Comparison of ENCODE assay signal across 24 cellular contexts in genomic region chr3:169345662-169346331, GRCh38.
DNase-seq lines count a peak whose midpoint lies in the region; ATAC-seq, FAIRE-seq and TF ChIP-seq lines count a peak whose summit lies in the region.
"Had no signal": no experiment of that assay in that cellular context is flagged by ENCODE, and none has a peak within 500 bp of the region (broad histone marks: within the 10 kb centered on the region; RNA-seq: fewer than 3 reads in every experiment).

No MANE protein-coding gene starts in this region.

- peaks cover 15% of the 10 kb centered on the region for H3K4me1 ChIP-seq in hepatocyte (ENCODE audit: insufficient read depth)
- H3K4me1 ChIP-seq: vagina had no signal

- no peaks in the 10 kb centered on the region for H4K20me1 ChIP-seq in hepatocyte (ENCODE audit: insufficient read depth, poor library complexity, severe bottlenecking)

- POLR2A ChIA-PET in WTC11 (lab: Charles Lee) = no interaction called here

- TF ChIP-seq CTCF in WTC11 (IDR thresholded peaks at IDR 0.05) (no peak), hepatocyte (IDR thresholded peaks at IDR 0.05; ENCODE audit: poor library complexity) (peak; percentile 31)

- H3K27me3 ChIP-seq in hepatocyte = no peaks in the 10 kb centered on the region
- H3K27me3 ChIP-seq: vagina had no signal

- peak; percentile 20 for FAIRE-seq in H54 (lab: Jason Lieb, UNC)

- TF ChIP-seq POLR2A in H54 (IDR thresholded peaks at IDR 0.05; ENCODE audit: low read depth, low read length) = no peak

- H3K27me3 Mint-ChIP-seq in WTC11 (ENCODE audit: low read depth) (no peaks in the 10 kb centered on the region), T-helper 17 cell (peaks cover 8% of the 10 kb centered on the region)

- H3K9me3 ChIP-seq in hepatocyte (ENCODE audit: low read depth) (no peaks in the 10 kb centered on the region), T-helper 17 cell (ENCODE audit: control insufficient read depth, low read length, poor library complexity, severe bottlenecking) (no peaks in the 10 kb centered on the region)
- H3K9me3 ChIP-seq: HAP-1, SK-N-SH, vagina had no signal

- H3K9me3 Mint-ChIP-seq in WTC11 = no peaks in the 10 kb centered on the region
- H3K9me3 Mint-ChIP-seq: activated naive CD8-positive, alpha-beta T cell treated with anti-CD3 and anti-CD28 coated beads, Interleukin-2, amount 10 ng/mL, durations not matched to agents 7 days and 5 days; activated T-helper 2 cell treated with anti-CD3 and anti-CD28 coated beads, Interferon-gamma antibody, Interleukin-2, Interleukin-4, amounts not matched to agents 10 μg/mL and 5 μg/mL and 100 μg/mL, durations not matched to agents 14 hours and 24 hours and 36 hours; CD14-positive monocyte; nephron progenitor cell had no signal

- H3K9me2 ChIP-seq in hepatocyte (replicated peaks; ENCODE audit: insufficient read depth) = no peaks in the 10 kb centered on the region
- H3K9me2 ChIP-seq: SK-N-SH had no signal

- H3K36me3 ChIP-seq in hepatocyte (replicated peaks; ENCODE audit: insufficient read depth, low read depth) = no peaks in the 10 kb centered on the region
- H3K36me3 ChIP-seq: HAP-1, vagina, WERI-Rb-1 had no signal

- H3K4me3 ChIP-seq in hepatocyte = no peak overlapping the region
- H3K4me3 ChIP-seq: HAP-1, vagina had no signal

- H3K4me3 Mint-ChIP-seq in WTC11 (no peak overlapping the region), T-helper 17 cell (no peak overlapping the region)
- H3K4me3 Mint-ChIP-seq: activated naive CD8-positive, alpha-beta T cell treated with anti-CD3 and anti-CD28 coated beads, Interleukin-2, amount 10 ng/mL, durations not matched to agents 7 days and 5 days; CD14-positive monocyte; nephron progenitor cell had no signal

- H3K27ac Mint-ChIP-seq in WTC11 = peak overlapping the region; percentile 15; the same call in 1 of the 2 replicates
- H3K27ac Mint-ChIP-seq in T-helper 17 cell = no peak overlapping the region
- H3K27ac Mint-ChIP-seq: activated naive CD8-positive, alpha-beta T cell treated with anti-CD3 and anti-CD28 coated beads, Interleukin-2, amount 10 ng/mL, durations not matched to agents 7 days and 5 days; activated T-helper 2 cell treated with anti-CD3 and anti-CD28 coated beads, Interferon-gamma antibody, Interleukin-2, Interleukin-4, amounts not matched to agents 10 μg/mL and 5 μg/mL and 100 μg/mL, durations not matched to agents 14 hours and 24 hours and 36 hours; CD14-positive monocyte; nephron progenitor cell had no signal

- H3K36me3 Mint-ChIP-seq in WTC11 (no peaks in the 10 kb centered on the region), T-helper 17 cell (ENCODE audit: low read depth) (no peaks in the 10 kb centered on the region)
- H3K36me3 Mint-ChIP-seq: activated naive CD8-positive, alpha-beta T cell treated with anti-CD3 and anti-CD28 coated beads, Interleukin-2, amount 10 ng/mL, durations not matched to agents 7 days and 5 days; CD14-positive monocyte had no signal

- H2AFZ ChIP-seq in hepatocyte = no peak overlapping the region

- H3K4me1 Mint-ChIP-seq in WTC11 (peaks cover 49% of the 10 kb centered on the region), T-helper 17 cell (no peaks in the 10 kb centered on the region)
- H3K4me1 Mint-ChIP-seq: activated naive CD8-positive, alpha-beta T cell treated with anti-CD3 and anti-CD28 coated beads, Interleukin-2, amount 10 ng/mL, durations not matched to agents 7 days and 5 days had no signal

- H3K4me2 ChIP-seq in hepatocyte = peak overlapping the region; percentile 36
- H3K4me2 ChIP-seq: SK-N-SH had no signal

- WGBS in hepatocyte (ENCODE audit: low lambda C conversion rate, missing lambda C conversion rate) = 46% methylated on average over 5 of the region's 5 CpGs

- DNase-seq in H54 (ENCODE audit: insufficient read length, low spot score) (no peak), WTC11 (ENCODE audit: low spot score) (no peak), hepatocyte (ENCODE audit: low spot score) (peak; percentile 9), pons (ENCODE audit: low spot score) (peak; percentile 25), HuH-7 (ENCODE audit: low spot score) (no peak), T-helper 17 cell (no peak)
- DNase-seq: activated CD4-positive, alpha-beta T cell treated with anti-CD3 and anti-CD28 coated beads, Interleukin-2, amount 50 U/mL, for 48 hours; activated CD8-positive, alpha-beta memory T cell treated with anti-CD3 and anti-CD28 coated beads, Interleukin-2, amount 50 U/mL, for 48 hours; activated naive CD8-positive, alpha-beta T cell treated with anti-CD3 and anti-CD28 coated beads, Interleukin-2, amount 10 ng/mL, durations not matched to agents 7 days and 5 days; effector CD4-positive, alpha-beta T cell; NCI-H1105; NCI-H2081; NCI-H524 treated with DMSO at 0.1 percent for 48 hours; nephron progenitor cell; posterior cingulate gyrus; SK-N-SH; WERI-Rb-1 had no signal

- no peak; the same call in 1 of the 2 replicates for ATAC-seq in WTC11
- ATAC-seq in GM18873 (IDR thresholded peaks at IDR 0.05; ENCODE audit: low FRiP score, unreplicated experiment) = no peak
- no peak for ATAC-seq in HG02840 (IDR thresholded peaks at IDR 0.05; ENCODE audit: low FRiP score, unreplicated experiment)
- ATAC-seq in T-helper 17 cell = no peak
- ATAC-seq: left lobe of liver had no signal

- H3K27ac ChIP-seq in hepatocyte = no peak overlapping the region
- H3K27ac ChIP-seq: vagina, WERI-Rb-1 had no signal

- CTCF ChIA-PET in WTC11 (lab: Charles Lee) = interaction anchor here (0.6 to 1.5 kb wide), 3 partner anchors 89 to 323 kb away, joined by 3 to 6 read pairs (median 4); no protein-coding TSS in a partner anchor

- no peaks in the 10 kb centered on the region for H3K79me2 ChIP-seq in hepatocyte

TF ChIP-seq in WTC11, 78 proteins besides CTCF, POLR2A, EP300 and RAD21 (continues in another document):
- TF ChIP-seq ZNF138 (CRISPR knock-in tag; conservative IDR thresholded peaks at IDR 0.05) (no peak), PREB (CRISPR knock-in tag; IDR thresholded peaks at IDR 0.05; ENCODE audit: borderline replicate concordance) (no peak), GRHL2 (CRISPR knock-in tag; IDR thresholded peaks at IDR 0.05; ENCODE audit: insufficient replicate concordance, severe bottlenecking) (no peak), NR1H2 (CRISPR knock-in tag; IDR thresholded peaks at IDR 0.05) (no peak), ZNF423 (CRISPR knock-in tag; IDR thresholded peaks at IDR 0.05) (no peak), ZNF512 (CRISPR knock-in tag; IDR thresholded peaks at IDR 0.05; ENCODE audit: borderline replicate concordance) (no peak), MLX (CRISPR knock-in tag; IDR thresholded peaks at IDR 0.05) (no peak), ATF1 (CRISPR knock-in tag; IDR thresholded peaks at IDR 0.05) (no peak), ZNF121 (CRISPR knock-in tag; IDR thresholded peaks at IDR 0.05) (no peak), MXD4 (CRISPR knock-in tag; IDR thresholded peaks at IDR 0.05; ENCODE audit: borderline replicate concordance) (no peak), PRRX2 (CRISPR knock-in tag; IDR thresholded peaks at IDR 0.05) (no peak), JAZF1 (CRISPR knock-in tag; IDR thresholded peaks at IDR 0.05) (no peak), TCF7 (CRISPR knock-in tag; IDR thresholded peaks at IDR 0.05; ENCODE audit: low read depth) (no peak), NFE2L1 (CRISPR knock-in tag; IDR thresholded peaks at IDR 0.05) (no peak), USF1 (CRISPR knock-in tag; IDR thresholded peaks at IDR 0.05) (no peak), ZBTB21 (CRISPR knock-in tag; IDR thresholded peaks at IDR 0.05; ENCODE audit: borderline replicate concordance) (no peak)

Comparison
In these comparisons a context has a peak if more than half of its experiments do, and no peak if none do; other contexts are left out.
1. DNase-seq: peak in hepatocyte (single experiment) and pons (single experiment); none in H54 (single experiment), WTC11 (single experiment), HuH-7 (single experiment) and T-helper 17 cell (0 of 3).